1 cellular context compared by ENCODE assay signal in genomic region chr3:126982522-126983175, GRCh38.
TF ChIP-seq lines count a peak whose summit lies in the region.

Gene PLXNA1 (plus strand): TSS chr3:126983115. CDS start chr3:126988594, 5,479 bp downstream.

TF ChIP-seq in HepG2, 621 proteins besides CTCF, POLR2A, EP300 and RAD21 (continued from another document and continues in another):
- TF ChIP-seq ZBTB46 (CRISPR knock-in tag; IDR thresholded peaks at IDR 0.05; ENCODE audit: borderline replicate concordance): 0 out of 2 replicates have a peak, but pooled peaks have one; percentile 72
- no peak for TF ChIP-seq GRHL1 (CRISPR knock-in tag; conservative IDR thresholded peaks at IDR 0.05)
- TF ChIP-seq ZNF3 (CRISPR knock-in tag; IDR thresholded peaks at IDR 0.05): no peak
- TF ChIP-seq MTA3 (CRISPR knock-in tag; IDR thresholded peaks at IDR 0.05): no peak
- no peak for TF ChIP-seq RBM22 (optimal IDR thresholded peaks at IDR 0.05; ENCODE audit: low read length)
- TF ChIP-seq MTERF4 (CRISPR knock-in tag; IDR thresholded peaks at IDR 0.05): peak; percentile 70; the same call in 1 of the 2 replicates
- TF ChIP-seq KAT8 (CRISPR knock-in tag; IDR thresholded peaks at IDR 0.05): no peak
- no peak for TF ChIP-seq TMF1 (CRISPR knock-in tag; IDR thresholded peaks at IDR 0.05; ENCODE audit: low read depth)
- TF ChIP-seq RBM39 (IDR thresholded peaks at IDR 0.05; ENCODE audit: low read depth, low read length, poor library complexity, severe bottlenecking): peak; percentile 83
- TF ChIP-seq SRF (IDR thresholded peaks at IDR 0.05; ENCODE audit: low read depth, low read length): no peak
- no peak; the same call in 1 of the 2 replicates for TF ChIP-seq IRF2 (CRISPR knock-in tag; IDR thresholded peaks at IDR 0.05)
- no peak for TF ChIP-seq SRSF9 (IDR thresholded peaks at IDR 0.05; ENCODE audit: borderline replicate concordance, insufficient read depth, low read depth, low read length, poor library complexity, severe bottlenecking)
- TF ChIP-seq EHMT2 (IDR thresholded peaks at IDR 0.05; ENCODE audit: borderline replicate concordance, low read depth, low read length): no peak
- no peak for TF ChIP-seq SNAPC2 (CRISPR knock-in tag; IDR thresholded peaks at IDR 0.05)
- no peak for TF ChIP-seq ZBTB21 (CRISPR knock-in tag; IDR thresholded peaks at IDR 0.05)
- peak; percentile 78 for TF ChIP-seq GABPB1 (CRISPR knock-in tag; IDR thresholded peaks at IDR 0.05)
- peak; percentile 66; the same call in 1 of the 2 replicates for TF ChIP-seq ATF7-NPFF (CRISPR knock-in tag; IDR thresholded peaks at IDR 0.05; ENCODE audit: low read depth)
- no peak for TF ChIP-seq TSC22D2 (CRISPR knock-in tag; IDR thresholded peaks at IDR 0.05; ENCODE audit: borderline replicate concordance)
- no peak for TF ChIP-seq NFRKB (IDR thresholded peaks at IDR 0.05)
- no peak for TF ChIP-seq MAFK (conservative IDR thresholded peaks at IDR 0.05 in 1 of 2, IDR thresholded peaks at IDR 0.05 in 1 of 2; ENCODE audit: low read length in 2 of 2)
- no peak for TF ChIP-seq ZNF30 (CRISPR knock-in tag; IDR thresholded peaks at IDR 0.05)
- no peak for TF ChIP-seq NCOA2 (CRISPR knock-in tag; IDR thresholded peaks at IDR 0.05)
- TF ChIP-seq AHDC1 (CRISPR knock-in tag; IDR thresholded peaks at IDR 0.05; ENCODE audit: borderline replicate concordance): no peak
- TF ChIP-seq FOXP4 (CRISPR knock-in tag; IDR thresholded peaks at IDR 0.05): no peak
- no peak for TF ChIP-seq ZNF256 (CRISPR knock-in tag; conservative IDR thresholded peaks at IDR 0.05)
- no peak for TF ChIP-seq ZNF660 (CRISPR knock-in tag; IDR thresholded peaks at IDR 0.05; ENCODE audit: borderline replicate concordance, low read depth)
- TF ChIP-seq ARID5B (CRISPR knock-in tag; IDR thresholded peaks at IDR 0.05): no peak
- no peak for TF ChIP-seq ELK4 (CRISPR knock-in tag; IDR thresholded peaks at IDR 0.05; ENCODE audit: borderline replicate concordance)
- no peak for TF ChIP-seq MIER3 (CRISPR knock-in tag; IDR thresholded peaks at IDR 0.05; ENCODE audit: borderline replicate concordance)
- TF ChIP-seq ZNF552 (CRISPR knock-in tag; IDR thresholded peaks at IDR 0.05; ENCODE audit: borderline replicate concordance): no peak; the same call in 1 of the 2 replicates
- no peak for TF ChIP-seq ZNF589 (CRISPR knock-in tag; conservative IDR thresholded peaks at IDR 0.05)
- peak; percentile 89 to 96; a peak in 3 of 4 replicates for TF ChIP-seq HMGXB4 (CRISPR knock-in tag; IDR thresholded peaks at IDR 0.05; ENCODE audit: borderline replicate concordance in 1 of 2, low read depth in 1 of 2)
- TF ChIP-seq NR3C1 (CRISPR knock-in tag; IDR thresholded peaks at IDR 0.05): no peak
- 0 out of 2 replicates have a peak, but pooled peaks have one; percentile 60 for TF ChIP-seq ZNF484 (CRISPR knock-in tag; IDR thresholded peaks at IDR 0.05; ENCODE audit: borderline replicate concordance, low read depth)
- no peak for TF ChIP-seq GZF1 (CRISPR knock-in tag; IDR thresholded peaks at IDR 0.05)
- TF ChIP-seq HINFP (CRISPR knock-in tag; IDR thresholded peaks at IDR 0.05; ENCODE audit: low read depth): 0 out of 2 replicates have a peak, but pooled peaks have one; percentile 29
- TF ChIP-seq ZSCAN29 (CRISPR knock-in tag; conservative IDR thresholded peaks at IDR 0.05): no peak
- TF ChIP-seq ATAD3A (CRISPR knock-in tag; IDR thresholded peaks at IDR 0.05): no peak
- no peak for TF ChIP-seq WIZ (CRISPR knock-in tag; IDR thresholded peaks at IDR 0.05)
- no peak for TF ChIP-seq HMGA1 (CRISPR knock-in tag; conservative IDR thresholded peaks at IDR 0.05)
- no peak for TF ChIP-seq ZNF251 (CRISPR knock-in tag; IDR thresholded peaks at IDR 0.05)
- TF ChIP-seq ZFAT (CRISPR knock-in tag; conservative IDR thresholded peaks at IDR 0.05): no peak
